Comparison of ENCODE assay signal across 20 cellular contexts in the genomic region with DNA sequence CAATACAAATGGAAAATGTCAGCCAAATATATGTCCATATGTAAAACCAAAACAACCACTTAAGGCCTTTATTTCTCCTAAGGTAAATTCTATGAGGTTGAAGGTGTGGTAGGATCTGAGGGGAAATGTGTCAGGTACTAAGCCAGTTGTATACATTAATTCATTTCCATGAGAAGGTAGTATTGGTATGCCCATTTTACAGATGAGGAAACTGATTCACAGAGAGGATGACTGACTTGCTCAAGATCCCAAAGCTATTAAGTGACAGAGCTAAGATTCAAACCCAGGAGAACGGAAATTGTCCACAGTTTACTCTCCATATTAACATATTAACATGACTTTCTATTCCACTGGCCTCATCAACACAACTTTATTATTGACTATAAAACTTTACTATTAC.
DNase-seq lines count a peak whose midpoint lies in the region; ATAC-seq, FAIRE-seq and TF ChIP-seq lines count a peak whose summit lies in the region.
"Had no signal": no experiment of that assay in that cellular context is flagged by ENCODE, and none has a peak within 500 bp of the region (broad histone marks: within the 10 kb centered on the region; RNA-seq: fewer than 3 reads in every experiment).

No MANE protein-coding gene starts in this region.

- FAIRE-seq in endothelial cell of umbilical vein (lab: Jason Lieb, UNC), result no peak
- FAIRE-seq: D721Med, G401.6, GM12891, GM18507, H54 had no signal

- H3K36me3 Mint-ChIP-seq in GM23338 (ENCODE audit: low read depth), result no peaks in the 10 kb centered on the region; the same call in 2 of the 3 replicates
- peaks cover under 1% of the 10 kb centered on the region for H3K36me3 Mint-ChIP-seq in T-helper 17 cell (ENCODE audit: low read depth)
- H3K36me3 Mint-ChIP-seq in neural progenitor cell, result no peaks in the 10 kb centered on the region

- POLR2A ChIA-PET in endothelial cell of umbilical vein (lab: Charles Lee), result no interaction called here

- H3K27me3 ChIP-seq in GM23338 (ENCODE audit: insufficient read depth) (no peaks in the 10 kb centered on the region), endothelial cell of umbilical vein (ENCODE audit: control insufficient read depth in 2 of 2, insufficient read depth in 2 of 2, low read length in 2 of 2) (no peaks in the 10 kb centered on the region), neural progenitor cell (no peaks in the 10 kb centered on the region)

- H3K4me1 ChIP-seq in GM23338 (ENCODE audit: insufficient read depth), result peaks cover 45% of the 10 kb centered on the region
- H3K4me1 ChIP-seq in endothelial cell of umbilical vein (ENCODE audit: control insufficient read depth, extremely low read depth, insufficient read depth, low read length), result peaks cover 26% of the 10 kb centered on the region
- peaks cover 6% of the 10 kb centered on the region for H3K4me1 ChIP-seq in neural progenitor cell
- H3K4me1 ChIP-seq: Caco-2 had no signal

- H3K9me3 Mint-ChIP-seq in GM23338 (no peaks in the 10 kb centered on the region), neural progenitor cell (no peaks in the 10 kb centered on the region)
- H3K9me3 Mint-ChIP-seq: CD4-positive, alpha-beta T cell; HFFc6; IgD-negative memory B cell had no signal

- no peak overlapping the region for H3K9ac ChIP-seq in endothelial cell of umbilical vein (replicated peaks; ENCODE audit: extremely low read depth, insufficient read depth, low read length)
- H3K9ac ChIP-seq in neural progenitor cell, result no peak overlapping the region

- dilution Hi-C loops in endothelial cell of umbilical vein (cut with MboI; ENCODE audit: extremely low pct_ligation_motif_present, low sequenced_read_pairs), result no loop called here

- H2AFZ ChIP-seq in GM23338, result no peak overlapping the region
- H2AFZ ChIP-seq in endothelial cell of umbilical vein (ENCODE audit: low read depth, low read length), result no peak overlapping the region
- no peak overlapping the region for H2AFZ ChIP-seq in neural progenitor cell (replicated peaks)

- no TSS peak for BruUV-seq in endothelial cell of umbilical vein (replicated peaks; lab: Mats Ljungman, UMichigan)

- no peak overlapping the region for H3K27ac ChIP-seq in GM23338 (ENCODE audit: low read depth)
- H3K27ac ChIP-seq in endothelial cell of umbilical vein (ENCODE audit: insufficient read depth, low read depth, low read length), result no peak overlapping the region
- H3K27ac ChIP-seq in neural progenitor cell, result no peak overlapping the region
- H3K27ac ChIP-seq: C4-2B, HL-60 had no signal

- intact Hi-C loops in endothelial cell of umbilical vein (cut with micrococcal nuclease), result no loop called here

- peak overlapping the region; percentile 12; the same call in 1 of the 2 replicates for H3K4me2 ChIP-seq in GM23338
- H3K4me2 ChIP-seq in endothelial cell of umbilical vein (ENCODE audit: insufficient read depth, low read length), result peak overlapping the region; percentile 6
- no peak overlapping the region for H3K4me2 ChIP-seq in neural progenitor cell

- no peak for TF ChIP-seq CTCF in GM23338 (conservative IDR thresholded peaks at IDR 0.05; ENCODE audit: low read depth in 2 of 2)
- no peak for TF ChIP-seq CTCF in endothelial cell of umbilical vein (IDR thresholded peaks at IDR 0.05; ENCODE audit: extremely low read depth in 1 of 2, insufficient read depth in 1 of 2, low read depth in 1 of 2, low read length in 2 of 2)
- no peak for TF ChIP-seq CTCF in neural progenitor cell (IDR thresholded peaks at IDR 0.05)

- H3K27ac Mint-ChIP-seq in GM23338 (no peak overlapping the region), T-helper 17 cell (peak overlapping the region; percentile 3), neural progenitor cell (no peak overlapping the region)
- H3K27ac Mint-ChIP-seq: CD4-positive, alpha-beta T cell; IgD-negative memory B cell had no signal

- no peaks in the 10 kb centered on the region for H3K79me2 ChIP-seq in GM23338 (replicated peaks; ENCODE audit: insufficient read depth)
- H3K79me2 ChIP-seq in endothelial cell of umbilical vein (ENCODE audit: control insufficient read depth, insufficient read depth, low read length), result no peaks in the 10 kb centered on the region
- no peaks in the 10 kb centered on the region for H3K79me2 ChIP-seq in neural progenitor cell (ENCODE audit: low read depth)

- CTCF ChIA-PET in endothelial cell of umbilical vein (lab: Charles Lee), result interaction anchor here (0.9 to 2.5 kb wide), 2 partner anchors 21 to 178 kb away, joined by 3 to 11 read pairs; partner anchors contain the start of gene MAP3K5

- no peak for ATAC-seq in GM23338
- ATAC-seq in T-helper 17 cell, result no peak
- ATAC-seq in GM18858 (IDR thresholded peaks at IDR 0.05; ENCODE audit: unreplicated experiment), result no peak

- H3K27me3 Mint-ChIP-seq in GM23338 (ENCODE audit: insufficient read depth, low read depth, poor library complexity) (peaks cover 4% of the 10 kb centered on the region), T-helper 17 cell (no peaks in the 10 kb centered on the region), neural progenitor cell (ENCODE audit: insufficient read depth, low read depth) (no peaks in the 10 kb centered on the region)
- H3K27me3 Mint-ChIP-seq: CD4-positive, alpha-beta T cell; IgD-negative memory B cell had no signal

- H3K36me3 ChIP-seq in GM23338 (ENCODE audit: insufficient read depth) (no peaks in the 10 kb centered on the region), endothelial cell of umbilical vein (ENCODE audit: control insufficient read depth in 2 of 2, extremely low read depth in 1 of 2, insufficient read depth in 2 of 2, low read length in 2 of 2) (no peaks in the 10 kb centered on the region), neural progenitor cell (no peaks in the 10 kb centered on the region)

- no peak for TF ChIP-seq POLR2A in endothelial cell of umbilical vein (IDR thresholded peaks at IDR 0.05; ENCODE audit: low read depth, low read length)

- no peaks in the 10 kb centered on the region for H3K9me1 ChIP-seq in endothelial cell of umbilical vein (replicated peaks; ENCODE audit: control insufficient read depth, extremely low read depth, insufficient read depth, low read length)

- H3K9me3 ChIP-seq in T-helper 17 cell (ENCODE audit: control insufficient read depth, low read length, poor library complexity, severe bottlenecking) (no peaks in the 10 kb centered on the region), endothelial cell of umbilical vein (replicated peaks; ENCODE audit: control insufficient read depth, insufficient read depth, low read length) (no peaks in the 10 kb centered on the region), neural progenitor cell (ENCODE audit: low read depth) (no peaks in the 10 kb centered on the region)
- H3K9me3 ChIP-seq: Caco-2 had no signal

- H3K4me3 ChIP-seq in GM23338 (no peak overlapping the region), endothelial cell of umbilical vein (replicated peaks in 1 of 3; ENCODE audit: insufficient read depth in 1 of 3, low read depth in 1 of 3, low read length in 3 of 3) (no peak overlapping the region), neural progenitor cell (no peak overlapping the region)

- no peak overlapping the region for H3K4me3 Mint-ChIP-seq in GM23338
- no peak overlapping the region for H3K4me3 Mint-ChIP-seq in T-helper 17 cell
- no peak overlapping the region for H3K4me3 Mint-ChIP-seq in neural progenitor cell
- H3K4me3 Mint-ChIP-seq: CD4-positive, alpha-beta T cell; IgD-negative memory B cell had no signal

- H4K20me1 ChIP-seq in GM23338 (replicated peaks; ENCODE audit: insufficient read depth), result no peaks in the 10 kb centered on the region
- H4K20me1 ChIP-seq in endothelial cell of umbilical vein (replicated peaks; ENCODE audit: control insufficient read depth, extremely low read depth, insufficient read depth, low read length), result no peaks in the 10 kb centered on the region
- H4K20me1 ChIP-seq in neural progenitor cell (ENCODE audit: low read depth), result no peaks in the 10 kb centered on the region

- DNase-seq in GM23338 (ENCODE audit: low spot score) (no peak), T-helper 17 cell (no peak), endothelial cell of umbilical vein (ENCODE audit: low read depth, low spot score) (no peak), NCI-H2171 (lab: John Stamatoyannopoulos, UW) (no peak), neural progenitor cell (ENCODE audit: low spot score) (no peak)
- DNase-seq: AML-193; Caco-2; CD4-positive, alpha-beta T cell; HCEC 1CT; HFFc6; KG1 had no signal

- H3K4me1 Mint-ChIP-seq in GM23338 (peaks cover 35% of the 10 kb centered on the region), T-helper 17 cell (peaks cover 7% of the 10 kb centered on the region), neural progenitor cell (no peaks in the 10 kb centered on the region)
- H3K4me1 Mint-ChIP-seq: IgD-negative memory B cell had no signal

- H3K9me2 ChIP-seq in GM23338 (ENCODE audit: insufficient read depth), result no peaks in the 10 kb centered on the region

- no peaks in the 10 kb centered on the region for H3F3A ChIP-seq in GM23338 (replicated peaks; ENCODE audit: low read depth)
- H3F3A ChIP-seq in neural progenitor cell (ENCODE audit: low read depth), result no peaks in the 10 kb centered on the region

TF ChIP-seq in endothelial cell of umbilical vein, 7 proteins besides CTCF, POLR2A, EP300 and RAD21:
- TF ChIP-seq MYC (IDR thresholded peaks at IDR 0.05; ENCODE audit: low read depth, low read length), result no peak
- TF ChIP-seq, protein P1, sequence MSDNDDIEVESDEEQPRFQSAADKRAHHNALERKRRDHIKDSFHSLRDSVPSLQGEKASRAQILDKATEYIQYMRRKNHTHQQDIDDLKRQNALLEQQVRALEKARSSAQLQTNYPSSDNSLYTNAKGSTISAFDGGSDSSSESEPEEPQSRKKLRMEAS (IDR thresholded peaks at IDR 0.05; ENCODE audit: insufficient read depth, insufficient read length), result no peak
- TF ChIP-seq FOS (IDR thresholded peaks at IDR 0.05; ENCODE audit: borderline replicate concordance, insufficient read depth, low read length), result no peak
- TF ChIP-seq GATA2 (IDR thresholded peaks at IDR 0.05; ENCODE audit: insufficient read depth, insufficient read length, low read depth, low read length), result no peak
- no peak for TF ChIP-seq POLR2AphosphoS5 (IDR thresholded peaks at IDR 0.05; ENCODE audit: insufficient read depth, low read depth, low read length)
- no peak for TF ChIP-seq EZH2 (IDR thresholded peaks at IDR 0.05; ENCODE audit: borderline replicate concordance, low read depth, low read length, severe bottlenecking)
- no peak for TF ChIP-seq JUN (IDR thresholded peaks at IDR 0.05; ENCODE audit: borderline replicate concordance, insufficient read depth, insufficient read length, low read depth)
